In the genomic region with DNA sequence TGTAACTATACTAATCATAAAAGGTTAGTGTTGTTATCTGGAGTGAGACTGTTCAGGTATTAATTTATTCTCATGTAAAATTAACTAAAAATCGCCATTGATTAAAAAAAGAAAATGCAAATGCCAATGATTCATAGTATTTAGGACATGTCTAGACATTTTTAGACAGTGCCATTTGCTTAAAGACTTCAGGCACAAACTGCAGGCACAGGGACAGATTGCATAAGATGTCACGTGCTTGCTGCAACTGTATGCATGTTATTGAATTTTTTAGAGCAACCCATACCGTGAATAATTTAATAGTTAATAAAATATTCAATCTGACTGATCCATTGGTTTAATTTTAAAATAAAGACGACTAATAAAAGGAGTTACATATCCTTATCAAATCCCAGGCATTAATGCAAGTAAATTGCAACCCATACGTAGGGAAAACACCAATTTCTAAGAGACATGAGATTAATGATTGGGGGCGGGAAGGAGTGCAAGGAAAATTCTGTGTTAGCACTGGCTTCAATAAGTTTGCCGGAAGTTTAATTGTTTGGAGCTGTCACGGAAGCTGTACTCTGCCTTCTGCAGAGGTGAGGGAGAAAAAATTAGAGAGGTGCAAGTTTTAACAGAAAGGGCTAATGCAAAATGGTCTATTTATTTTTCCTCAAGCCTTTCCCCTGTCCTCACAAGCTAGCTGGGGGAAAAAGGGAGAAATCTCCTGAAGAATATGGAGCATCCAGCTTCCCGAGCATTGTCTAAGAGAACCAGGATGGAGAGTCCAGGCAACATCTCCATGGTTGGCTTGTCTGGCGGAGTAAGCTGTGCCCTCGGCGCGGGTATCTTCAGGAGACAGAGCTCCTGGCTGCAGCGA, we compare ENCODE assay signal across 8 cellular contexts. TPM values are rescaled to one million over a fixed set of nuclear protein-coding genes. Genes with fewer than 3 reads are reported as not detected.
A peak's percentile ranks its signal among the peaks of the same experiment; 100 is the strongest.
DNase-seq lines count a peak whose midpoint lies in the region; ATAC-seq and TF ChIP-seq lines count a peak whose summit lies in the region.

No MANE protein-coding gene starts in this region.

- H3K36me3 Mint-ChIP-seq in immature natural killer cell = peaks cover 0 to 6% (median 4%) of the 10 kb centered on the region in 3 donors

- H3K9me3 ChIP-seq in mucosa of descending colon = no peaks in the 10 kb centered on the region

- H3K4me1 ChIP-seq in mucosa of descending colon (ENCODE audit: low read depth) = peaks cover 10% of the 10 kb centered on the region

- H3K27ac ChIP-seq in coronary artery = peak overlapping the region; percentile 91

- H3K4me1 Mint-ChIP-seq in immature natural killer cell = no peaks in the 10 kb centered on the region

- TF ChIP-seq CTCF in coronary artery (IDR thresholded peaks at IDR 0.05) (no peak), mucosa of descending colon (IDR thresholded peaks at IDR 0.05) (no peak)

- no peak overlapping the region for H3K27ac Mint-ChIP-seq in immature natural killer cell

- peaks cover 11 to 15% (median 15%) of the 10 kb centered on the region in 3 donors for H3K27me3 Mint-ChIP-seq in immature natural killer cell (ENCODE audit: low read depth in 3 of 3)

- ATAC-seq in mucosa of descending colon (no peak), HG02981 (IDR thresholded peaks at IDR 0.05; ENCODE audit: unreplicated experiment) (no peak)

- in situ Hi-C loops in ACHN (cut with HindIII; ENCODE audit: low pct_ligation_motif_present, low pct_unique_long_range_greater_than_20kb, low sequenced_read_pairs) = no loop called here

- peak overlapping the region in 1 of 5 donors; percentile 11 for H3K4me3 Mint-ChIP-seq in immature natural killer cell

- peaks cover 3 to 27% (median 23%) of the 10 kb centered on the region in 6 donors for H3K9me3 Mint-ChIP-seq in immature natural killer cell

- intact Hi-C loops in mucosa of descending colon (cut with DNase I, micrococcal nuclease) = no loop called here

- H3K4me3 ChIP-seq in coronary artery (peak overlapping the region; percentile 90), mucosa of descending colon (peak overlapping the region; percentile 29)

- DNase-seq in ACHN (peak; percentile 30), NCI-H1694 (lab: John Stamatoyannopoulos, UW) (peak; percentile 25), coronary artery (ENCODE audit: low spot score) (no peak), mucosa of descending colon (peak in 1 of 3 donors; percentile 40), SW 1271 (lab: John Stamatoyannopoulos, UW) (no peak), immature natural killer cell (no peak), T1000 (lab: John Stamatoyannopoulos, UW) (no peak)

- no peaks in the 10 kb centered on the region for H3K36me3 ChIP-seq in mucosa of descending colon (ENCODE audit: low read depth)

RNA-seq across cellular contexts. Expression of a gene that starts 2.9 kb away (rescaled TPM):
- 10 to 100 TPM; 29.7 to 39.8 (median 39.6) TPM for total RNA-seq in mucosa of descending colon
- polyA plus RNA-seq in immature natural killer cell = not detected

Comparison
In these comparisons a context has a peak if more than half of its experiments do, and no peak if none do; other contexts are left out.
1. DNase-seq: peak in ACHN (single experiment) and NCI-H1694 (single experiment); none in coronary artery (single experiment), SW 1271 (0 of 2), immature natural killer cell (0 of 3) and T1000 (single experiment).